ENCODE assay signal across 33 cellular contexts in the genomic region with DNA sequence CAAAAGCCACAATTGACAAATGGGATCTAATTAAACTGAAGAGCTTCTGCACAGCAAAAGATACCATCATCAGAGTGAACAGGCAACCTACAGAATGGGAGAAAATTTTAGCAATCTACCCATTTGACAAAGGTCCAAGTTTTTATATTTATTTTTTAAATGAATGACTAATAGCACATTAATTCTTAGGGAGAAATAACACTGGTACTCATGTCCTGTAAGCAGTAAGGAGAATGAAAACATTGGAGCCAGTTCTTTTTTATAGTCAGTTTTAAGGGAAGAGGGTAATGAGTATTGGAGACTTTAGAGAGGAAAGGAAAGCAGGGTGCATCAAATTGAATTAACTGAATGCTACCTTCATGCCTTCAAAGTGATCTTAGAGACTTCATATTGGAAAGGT.
"Had no signal": no experiment of that assay in that cellular context is flagged by ENCODE, and none has a peak within 500 bp of the region (broad histone marks: within the 10 kb centered on the region; RNA-seq: fewer than 3 reads in every experiment).

No MANE protein-coding gene starts in this region.

- H3K4me3 ChIP-seq: adrenal gland, ascending aorta, breast epithelium, cardiac muscle cell, colonic mucosa, gastroesophageal sphincter had no signal

- H3K36me3 Mint-ChIP-seq: activated naive CD4-positive, alpha-beta T cell treated with anti-CD3 and anti-CD28 coated beads, Interleukin-2, amount 50 U/mL, for 24 hours; activated naive CD8-positive, alpha-beta T cell treated with anti-CD3 and anti-CD28 coated beads for 36 hours; brain had no signal

- DNase-seq: activated B cell treated with CpG ODN at 0.5 μM for 24 hours; activated CD4-positive, alpha-beta T cell treated with anti-CD3 and anti-CD28 coated beads for 48 hours; activated CD4-positive, alpha-beta T cell treated with anti-CD3 and anti-CD28 coated beads, Interleukin-2, amount 50 U/mL, for 1 hour; activated CD4-positive, alpha-beta T cell treated with anti-CD3 and anti-CD28 coated beads, Interleukin-2, amount 50 U/mL, for 48 hours; activated CD8-positive, alpha-beta memory T cell treated with anti-CD3 and anti-CD28 coated beads for 24 hours; activated CD8-positive, alpha-beta T cell treated with anti-CD3 and anti-CD28 coated beads for 36 hours; activated effector memory CD4-positive, alpha-beta T cell treated with anti-CD3 and anti-CD28 coated beads, Interleukin-2, amount 50 U/mL, for 16 hours; activated naive CD4-positive, alpha-beta T cell treated with anti-CD3 and anti-CD28 coated beads for 36 hours; activated naive CD8-positive, alpha-beta T cell treated with anti-CD3 and anti-CD28 coated beads for 36 hours; activated naive CD8-positive, alpha-beta T cell treated with anti-CD3 and anti-CD28 coated beads, Interleukin-2, amount 50 U/mL, for 24 hours; activated T-cell treated with anti-CD3 and anti-CD28 coated beads, Interleukin-2, amount 50 U/mL, for 4 hours; adrenal gland; amygdala; central memory CD4-positive, alpha-beta T cell; cerebellar nuclear complex; colonic mucosa; effector CD8-positive, alpha-beta T cell; foreskin melanocyte; head of caudate nucleus; hippocampal formation; T-helper 17 cell; T1000; WERI-Rb-1 had no signal

- H3K27me3 Mint-ChIP-seq: activated B cell treated with CpG ODN at 0.5 μM for 24 hours; activated CD8-positive, alpha-beta T cell treated with anti-CD3 and anti-CD28 coated beads for 36 hours; activated naive CD4-positive, alpha-beta T cell treated with anti-CD3 and anti-CD28 coated beads, Interleukin-2, amount 50 U/mL, for 24 hours; activated naive CD8-positive, alpha-beta T cell treated with anti-CD3 and anti-CD28 coated beads for 36 hours; activated naive CD8-positive, alpha-beta T cell treated with anti-CD3 and anti-CD28 coated beads, Interleukin-2, amount 50 U/mL, for 24 hours; activated T-helper 17 cell treated with anti-CD3 and anti-CD28 coated beads, Interleukin-2, amount 50 U/mL, for 72 hours had no signal

- ATAC-seq: activated CD4-positive, CD25-positive, alpha-beta regulatory T cell treated with anti-CD3 and anti-CD28 coated beads, Interleukin-2, amount 50 U/mL, for 24 hours; activated CD8-positive, alpha-beta T cell treated with anti-CD3 and anti-CD28 coated beads for 36 hours; activated naive CD8-positive, alpha-beta T cell treated with anti-CD3 and anti-CD28 coated beads, Interleukin-2, amount 50 U/mL, for 24 hours; activated T-cell treated with anti-CD3 and anti-CD28 coated beads, Interleukin-2, amount 50 U/mL, for 4 hours; activated T-helper 17 cell treated with anti-CD3 and anti-CD28 coated beads, Interleukin-2, amount 50 U/mL, for 72 hours; esophagus mucosa; gastroesophageal sphincter; T-helper 17 cell had no signal

- H3K27ac Mint-ChIP-seq: activated B cell treated with CpG ODN at 0.5 μM for 24 hours; activated CD8-positive, alpha-beta T cell treated with anti-CD3 and anti-CD28 coated beads for 36 hours; activated naive CD4-positive, alpha-beta T cell treated with anti-CD3 and anti-CD28 coated beads for 36 hours; activated naive CD8-positive, alpha-beta T cell treated with anti-CD3 and anti-CD28 coated beads for 36 hours; activated naive CD8-positive, alpha-beta T cell treated with anti-CD3 and anti-CD28 coated beads, Interleukin-2, amount 50 U/mL, for 24 hours; activated T-helper 17 cell treated with anti-CD3 and anti-CD28 coated beads, Interleukin-2, amount 50 U/mL, for 72 hours; brain; T-helper 17 cell; T-helper 2 cell treated with Interferon-gamma antibody and Interleukin-4, amounts not matched to agents 5 μg/mL and 100 μg/mL, for 36 hours had no signal

- H3K4me3 Mint-ChIP-seq: activated B cell treated with CpG ODN at 0.5 μM for 24 hours; activated CD8-positive, alpha-beta T cell treated with anti-CD3 and anti-CD28 coated beads for 36 hours; activated naive CD4-positive, alpha-beta T cell treated with anti-CD3 and anti-CD28 coated beads for 36 hours; activated naive CD4-positive, alpha-beta T cell treated with anti-CD3 and anti-CD28 coated beads, Interleukin-2, amount 50 U/mL, for 24 hours; activated naive CD8-positive, alpha-beta T cell treated with anti-CD3 and anti-CD28 coated beads for 36 hours; activated naive CD8-positive, alpha-beta T cell treated with anti-CD3 and anti-CD28 coated beads, Interleukin-2, amount 50 U/mL, for 24 hours; activated T-cell treated with anti-CD3 and anti-CD28 coated beads, Interleukin-2, amount 50 U/mL, for 4 hours; activated T-helper 17 cell treated with anti-CD3 and anti-CD28 coated beads, Interleukin-2, amount 50 U/mL, for 72 hours; brain; T-helper 17 cell; T-helper 2 cell treated with Interferon-gamma antibody and Interleukin-4, amounts not matched to agents 5 μg/mL and 100 μg/mL, for 36 hours had no signal

- H3K9me3 Mint-ChIP-seq: activated B cell treated with CpG ODN at 0.5 μM for 24 hours; activated CD8-positive, alpha-beta T cell treated with anti-CD3 and anti-CD28 coated beads for 36 hours; activated naive CD4-positive, alpha-beta T cell treated with anti-CD3 and anti-CD28 coated beads, Interleukin-2, amount 50 U/mL, for 24 hours; activated naive CD8-positive, alpha-beta T cell treated with anti-CD3 and anti-CD28 coated beads for 36 hours; activated naive CD8-positive, alpha-beta T cell treated with anti-CD3 and anti-CD28 coated beads, Interleukin-2, amount 50 U/mL, for 24 hours; activated T-cell treated with anti-CD3 and anti-CD28 coated beads, Interleukin-2, amount 50 U/mL, for 4 hours; activated T-helper 17 cell treated with anti-CD3 and anti-CD28 coated beads, Interleukin-2, amount 50 U/mL, for 72 hours; T-helper 2 cell treated with Interferon-gamma antibody and Interleukin-4, amounts not matched to agents 5 μg/mL and 100 μg/mL, for 36 hours had no signal
